ENCODE assay signal across 27 cellular contexts in genomic region chr2:207185372-207185771, GRCh38.
"Had no signal": no experiment of that assay in that cellular context is flagged by ENCODE, and none has a peak within 500 bp of the region (broad histone marks: within the 10 kb centered on the region; RNA-seq: fewer than 3 reads in every experiment).

No MANE protein-coding gene starts in this region.

- H3K4me3 ChIP-seq: PC-9, SJCRH30, SK-N-MC had no signal

- H3K27me3 ChIP-seq: SJCRH30 had no signal

- H3K27ac ChIP-seq: PC-9, SJCRH30, SK-N-MC, WERI-Rb-1 had no signal

- H3K36me3 ChIP-seq: SJCRH30, WERI-Rb-1 had no signal

- DNase-seq: activated CD4-positive, alpha-beta memory T cell treated with anti-CD3 and anti-CD28 coated beads, Interleukin-2, amount 10 ng/mL, durations not matched to agents 7 days and 5 days; activated CD4-positive, alpha-beta T cell treated with anti-CD3 and anti-CD28 coated beads for 1 hour; activated CD4-positive, CD25-positive, alpha-beta regulatory T cell; activated CD8-positive, alpha-beta memory T cell treated with anti-CD3 and anti-CD28 coated beads for 24 hours; activated CD8-positive, alpha-beta memory T cell treated with anti-CD3 and anti-CD28 coated beads, Interleukin-2, amount 10 ng/mL, durations not matched to agents 7 days and 5 days; activated CD8-positive, alpha-beta memory T cell treated with anti-CD3 and anti-CD28 coated beads, Interleukin-2, amount 50 U/mL, for 48 hours; activated effector memory CD4-positive, alpha-beta T cell treated with Interleukin-2 at 50 U/mL for 16 hours; activated naive CD4-positive, alpha-beta T cell treated with anti-CD3 and anti-CD28 coated beads, Interleukin-2, amount 10 ng/mL, durations not matched to agents 7 days and 5 days; activated naive CD8-positive, alpha-beta T cell treated with anti-CD3 and anti-CD28 coated beads, Interleukin-2, amount 50 U/mL, for 24 hours; anterior cingulate cortex; central memory CD4-positive, alpha-beta T cell; Kasumi-1; MM.1S; MV-4-11; NCI-H1092; NCI-H1436 treated with DMSO at 0.1 percent for 48 hours; NCI-H1694 treated with DMSO at 0.1 percent for 48 hours; NCI-H2029; NCI-H345; NCI-H524 treated with DMSO at 0.1 percent for 48 hours; NK-92 treated with Interleukin-12 subunit alpha and Interleukin-12 subunit beta, amount 100 ng/mL, for 24 hours; PC-9; SHP77; SJCRH30; T1000; WERI-Rb-1 had no signal

- ATAC-seq: activated CD8-positive, alpha-beta memory T cell treated with anti-CD3 and anti-CD28 coated beads, Interleukin-2, amount 10 ng/mL, durations not matched to agents 7 days and 5 days had no signal

- H2AFZ ChIP-seq: PC-9 had no signal

- H3K9me3 ChIP-seq: SJCRH30 had no signal

- H3K4me2 ChIP-seq: PC-9 had no signal
